In genomic region chr19:14030997-14031718, GRCh38 we compare ENCODE assay signal across 9 cellular contexts. TPM values are rescaled to one million over a fixed set of nuclear protein-coding genes. Genes with fewer than 3 reads are reported as not detected.
DNase-seq lines count a peak whose midpoint lies in the region; ATAC-seq, FAIRE-seq and TF ChIP-seq lines count a peak whose summit lies in the region.
"Had no signal": no experiment of that assay in that cellular context is flagged by ENCODE, and none has a peak within 500 bp of the region (broad histone marks: within the 10 kb centered on the region; RNA-seq: fewer than 3 reads in every experiment).

No MANE protein-coding gene starts in this region.

- H4K20me1 ChIP-seq in Loucy (ENCODE audit: insufficient read depth, low read length, poor library complexity, severe bottlenecking), result no peaks in the 10 kb centered on the region

- intact Hi-C loops in natural killer cell (cut with micrococcal nuclease), result loop anchor here (5.0 kb wide), 1 partner anchor 44 kb away; no protein-coding TSS in a partner anchor

- H3K4me3 ChIP-seq in Loucy (ENCODE audit: low read length, poor library complexity, severe bottlenecking) (peak overlapping the region; percentile 76), choroid plexus epithelial cell (ENCODE audit: low read depth, low read length) (peak overlapping the region; percentile 62)

- no peaks in the 10 kb centered on the region for H3K27me3 Mint-ChIP-seq in natural killer cell (ENCODE audit: low read depth in 2 of 2)

- H3K9me3 Mint-ChIP-seq in natural killer cell, result no peaks in the 10 kb centered on the region

- no peak for FAIRE-seq in GM12892 (lab: Jason Lieb, UNC)

- H3F3A ChIP-seq in Loucy (ENCODE audit: low read depth), result peaks cover 7% of the 10 kb centered on the region; the same call in 1 of the 2 replicates

- H3K9me3 ChIP-seq in Loucy (ENCODE audit: insufficient read depth, low read depth, low read length), result no peaks in the 10 kb centered on the region

- TF ChIP-seq CTCF in C4-2B (conservative IDR thresholded peaks at IDR 0.05) (no peak), Loucy (conservative IDR thresholded peaks at IDR 0.05; ENCODE audit: low read length) (no peak), choroid plexus epithelial cell (conservative IDR thresholded peaks at IDR 0.05; ENCODE audit: low read depth, low read length) (no peak), natural killer cell (IDR thresholded peaks at IDR 0.05) (no peak)

- H2AFZ ChIP-seq in Loucy (ENCODE audit: low read length), result peak overlapping the region; percentile 93

- peak overlapping the region; percentile 78 for H3K9ac ChIP-seq in Loucy (ENCODE audit: low read depth, low read length, poor library complexity, severe bottlenecking)

- no peak for TF ChIP-seq POLR2A in GM12892 (IDR thresholded peaks at IDR 0.05; ENCODE audit: low read depth, low read length)

- no peaks in the 10 kb centered on the region for H3K27me3 ChIP-seq in Loucy (ENCODE audit: insufficient read depth, low read length, poor library complexity, severe bottlenecking)

- DNase-seq in choroid plexus epithelial cell (ENCODE audit: low read depth) (no peak), natural killer cell (no peak), MV-4-11 (lab: John Stamatoyannopoulos, UW) (no peak), GM12892 (ENCODE audit: insufficient read length) (no peak), NCI-H748 treated with DMSO at 0.1 percent for 48 hours (lab: John Stamatoyannopoulos, UW) (no peak), Kasumi-1 (lab: John Stamatoyannopoulos, UW) (no peak)

- H3K4me2 ChIP-seq in Loucy (ENCODE audit: low read depth, low read length, poor library complexity, severe bottlenecking), result peak overlapping the region; percentile 74

- H3K36me3 Mint-ChIP-seq in natural killer cell, result no peaks in the 10 kb centered on the region

- ATAC-seq in natural killer cell, result no peak

- peak overlapping the region; percentile 44 for H3K27ac ChIP-seq in C4-2B

- H3K4me3 Mint-ChIP-seq in natural killer cell, result peak overlapping the region; percentile 95

- peak overlapping the region; percentile 92 to 93 for H3K27ac Mint-ChIP-seq in natural killer cell

- H3K4me1 Mint-ChIP-seq in natural killer cell, result peaks cover 20 to 48% of the 10 kb centered on the region in 2 donors

- no peaks in the 10 kb centered on the region for H3K36me3 ChIP-seq in Loucy (ENCODE audit: insufficient read depth, low read length)

- H3K9me2 ChIP-seq in Loucy (replicated peaks; ENCODE audit: low read depth, low read length), result no peaks in the 10 kb centered on the region

- H3K4me1 ChIP-seq in Loucy (ENCODE audit: insufficient read depth, low read length, poor library complexity, severe bottlenecking), result peaks cover 5% of the 10 kb centered on the region

- peaks cover 10% of the 10 kb centered on the region; the same call in 1 of the 2 replicates for H3K79me2 ChIP-seq in Loucy (ENCODE audit: insufficient read depth, low read length)

RNA-seq across cellular contexts. Expression of gene IL27RA, which starts 0.4 kb away (rescaled TPM):
- total RNA-seq in natural killer cell, result 10 to 100 TPM; 38.4 to 61.1 (median 58.0) TPM
- polyA plus RNA-seq in GM12892 (2012; ENCODE audit: missing spikeins), result 6.5 TPM

RNA-seq across cellular contexts. Expression of gene RLN3, which starts 3.2 kb away (rescaled TPM):
- not detected for total RNA-seq in natural killer cell
- not detected for polyA plus RNA-seq in GM12892 (2012; ENCODE audit: missing spikeins)
- polyA plus RNA-seq: adipose tissue had no signal

RNA-seq across cellular contexts. Expression of gene RFX1, which starts 25.0 kb away (rescaled TPM):
- 10 to 100 TPM; 26.0 to 31.8 (median 30.5) TPM for total RNA-seq in natural killer cell
- polyA plus RNA-seq in GM12892 (2012; ENCODE audit: missing spikeins), result 0.66 TPM

RNA-seq across cellular contexts. Expression of gene PALM3, which starts 30.7 kb away (rescaled TPM):
- total RNA-seq in natural killer cell, result not detected
- not detected for polyA plus RNA-seq in GM12892 (2012; ENCODE audit: missing spikeins)

RNA-seq across cellular contexts. Expression of gene MISP3, which starts 41.4 kb away (rescaled TPM):
- total RNA-seq in natural killer cell, result 1 to 10 TPM; 2.4 to 4.1 (median 2.4) TPM
- polyA plus RNA-seq in GM12892 (2012; ENCODE audit: missing spikeins), result 0.64 TPM
